8 cellular contexts compared by ENCODE assay signal in genomic region chr16:2603165-2604015, GRCh38.
DNase-seq lines count a peak whose midpoint lies in the region; ATAC-seq and TF ChIP-seq lines count a peak whose summit lies in the region.

No MANE protein-coding gene starts in this region.

- peak overlapping the region; percentile 97 for H3K4me3 Mint-ChIP-seq in chondrocyte (ENCODE audit: unreplicated experiment)

- in situ Hi-C loops in GM18951 (cut with MboI; ENCODE audit: low sequenced_read_pairs, unreplicated experiment), result no loop called here

- POLR2A ChIA-PET in AG04450 (lab: Yijun Ruan, JAX), result interaction anchor here (0.7 to 1.7 kb wide), 5 partner anchors 18 to 302 kb away, joined by 3 to 5 read pairs (median 3); partner anchors contain the start of genes AMDHD2 and KCTD5

- peak overlapping the region; percentile 81 for H3K27ac ChIP-seq in AG04450 (ENCODE audit: low read depth, low read length)

- ATAC-seq in HG03342 (IDR thresholded peaks at IDR 0.05; ENCODE audit: unreplicated experiment), result peak; percentile 65

- H3K9me3 ChIP-seq in AG04450 (ENCODE audit: control insufficient read depth, insufficient read depth, low read length), result no peaks in the 10 kb centered on the region; the same call in 1 of the 2 replicates

- peak overlapping the region; percentile 97 for H3K27ac Mint-ChIP-seq in chondrocyte (ENCODE audit: unreplicated experiment)

- H3K27me3 ChIP-seq in AG04450 (ENCODE audit: control insufficient read depth, insufficient read depth, low read length), result no peaks in the 10 kb centered on the region

- peak overlapping the region; percentile 100 for H3K4me3 ChIP-seq in AG04450 (ENCODE audit: low read depth, low read length)

- DNase-seq in AG04450 (ENCODE audit: low read depth, low spot score) (peak; percentile 90), NCI-H446 treated with DMSO at 0.1 percent for 48 hours (lab: John Stamatoyannopoulos, UW) (peak; percentile 85), chondrocyte (ENCODE audit: low spot score) (peak; percentile 98), kidney glomerular epithelial cell (lab: John Stamatoyannopoulos, UW) (peak; percentile 94)
- DNase-seq in activated CD4-positive, alpha-beta T cell treated with anti-CD3 and anti-CD28 coated beads for 24 hours (ENCODE audit: low read depth in 2 of 2), result peak; percentile 79
- peak; percentile 94 for DNase-seq in stimulated activated CD4-positive, alpha-beta T cell treated with anti-CD3 and anti-CD28 coated beads, Interleukin-15, amount 100 ng/mL, for 24 hours

- H3K36me3 Mint-ChIP-seq in chondrocyte (ENCODE audit: low read depth), result peaks cover 3% of the 10 kb centered on the region

- no peaks in the 10 kb centered on the region for H3K9me3 Mint-ChIP-seq in chondrocyte (ENCODE audit: low read depth)

- H3K27me3 Mint-ChIP-seq in chondrocyte (ENCODE audit: low read depth), result no peaks in the 10 kb centered on the region

- peak; percentile 98 for TF ChIP-seq POLR2A in GM18951 (IDR thresholded peaks at IDR 0.05; ENCODE audit: extremely low read depth, insufficient read depth, insufficient read length)

- peaks cover 20% of the 10 kb centered on the region for H3K4me1 Mint-ChIP-seq in chondrocyte (ENCODE audit: low read depth)

- CTCF ChIA-PET in AG04450 (lab: Charles Lee), result interaction anchor here (0.5 to 0.7 kb wide), 2 partner anchors 67 to 102 kb away, joined by 3 read pairs; no protein-coding TSS in a partner anchor

- no peak for TF ChIP-seq CTCF in AG04450 (IDR thresholded peaks at IDR 0.05; ENCODE audit: low read depth, low read length)
- peak; percentile 21 for TF ChIP-seq CTCF in chondrocyte (IDR thresholded peaks at IDR 0.05)

Comparison
In these comparisons a context has a peak if more than half of its experiments do, and no peak if none do; other contexts are left out.
1. Peak in every context shown above with its lines: DNase-seq, ATAC-seq, H3K4me3 ChIP-seq and H3K27ac ChIP-seq.